14 cellular contexts compared by ENCODE assay signal in genomic region chr2:61368687-61369665, GRCh38.
DNase-seq lines count a peak whose midpoint lies in the region; ATAC-seq, FAIRE-seq and TF ChIP-seq lines count a peak whose summit lies in the region.
"Had no signal": no experiment of that assay in that cellular context is flagged by ENCODE, and none has a peak within 500 bp of the region (broad histone marks: within the 10 kb centered on the region; RNA-seq: fewer than 3 reads in every experiment).

No MANE protein-coding gene starts in this region.

- TF ChIP-seq POLR2A in right lobe of liver (IDR thresholded peaks at IDR 0.05): no peak

- H3K4me1 ChIP-seq in Caco-2 (no peaks in the 10 kb centered on the region), right lobe of liver (peaks cover 0 to under 1% (median 0%) of the 10 kb centered on the region in 4 donors)
- H3K4me1 ChIP-seq: colonic mucosa, tibial artery had no signal

- DNase-seq in Caco-2: no peak
- DNase-seq in GM19239 (ENCODE audit: insufficient read length, low spot score): no peak
- no peak for DNase-seq in activated T-helper 2 cell treated with anti-CD3 and anti-CD28 coated beads, Interferon-gamma antibody, Interleukin-2, Interleukin-4, amounts not matched to agents 10 μg/mL and 5 μg/mL and 100 μg/mL, durations not matched to agents 14 hours and 24 hours and 36 hours (ENCODE audit: low spot score)
- DNase-seq in naive B cell: no peak
- no peak for DNase-seq in right lobe of liver
- DNase-seq: Calu3, colonic mucosa, NCI-H1092 treated with DMSO at 0.1 percent for 48 hours, tibial artery had no signal

- no peaks in the 10 kb centered on the region for H3K9me3 Mint-ChIP-seq in Caco-2 (ENCODE audit: unreplicated experiment)
- no peaks in the 10 kb centered on the region for H3K9me3 Mint-ChIP-seq in activated T-helper 2 cell treated with anti-CD3 and anti-CD28 coated beads, Interferon-gamma antibody, Interleukin-2, Interleukin-4, amounts not matched to agents 10 μg/mL and 5 μg/mL and 100 μg/mL, durations not matched to agents 14 hours and 24 hours and 36 hours
- H3K9me3 Mint-ChIP-seq in naive B cell: no peaks in the 10 kb centered on the region
- H3K9me3 Mint-ChIP-seq: activated naive CD4-positive, alpha-beta T cell treated with anti-CD3 and anti-CD28 coated beads, Interleukin-2, amount 50 U/mL, for 72 hours had no signal

- peaks cover 57% of the 10 kb centered on the region for H3K36me3 Mint-ChIP-seq in Caco-2 (ENCODE audit: insufficient read depth, unreplicated experiment)
- peaks cover 65% of the 10 kb centered on the region for H3K36me3 Mint-ChIP-seq in activated T-helper 2 cell treated with anti-CD3 and anti-CD28 coated beads, Interferon-gamma antibody, Interleukin-2, Interleukin-4, amounts not matched to agents 10 μg/mL and 5 μg/mL and 100 μg/mL, durations not matched to agents 14 hours and 24 hours and 36 hours (ENCODE audit: low read depth)
- H3K36me3 Mint-ChIP-seq in naive B cell: peaks cover 1 to 11% of the 10 kb centered on the region in 2 donors

- H3K4me3 ChIP-seq in Caco-2 (ENCODE audit: low read depth, low read length): no peak overlapping the region
- no peak overlapping the region for H3K4me3 ChIP-seq in right lobe of liver
- H3K4me3 ChIP-seq: colonic mucosa, tibial artery had no signal

- H3K4me1 Mint-ChIP-seq in Caco-2 (ENCODE audit: low read depth, unreplicated experiment) (no peaks in the 10 kb centered on the region), naive B cell (peaks cover 5 to 29% (median 23%) of the 10 kb centered on the region in 3 donors)
- peaks cover 26% of the 10 kb centered on the region for H3K4me1 Mint-ChIP-seq in activated T-helper 2 cell treated with anti-CD3 and anti-CD28 coated beads, Interferon-gamma antibody, Interleukin-2, Interleukin-4, amounts not matched to agents 10 μg/mL and 5 μg/mL and 100 μg/mL, durations not matched to agents 14 hours and 24 hours and 36 hours (ENCODE audit: low read depth)

- H3K4me3 Mint-ChIP-seq in Caco-2 (ENCODE audit: unreplicated experiment): no peak overlapping the region
- H3K4me3 Mint-ChIP-seq in activated T-helper 2 cell treated with anti-CD3 and anti-CD28 coated beads, Interferon-gamma antibody, Interleukin-2, Interleukin-4, amounts not matched to agents 10 μg/mL and 5 μg/mL and 100 μg/mL, durations not matched to agents 14 hours and 24 hours and 36 hours (ENCODE audit: low read depth): no peak overlapping the region
- no peak overlapping the region for H3K4me3 Mint-ChIP-seq in naive B cell

- ATAC-seq in naive B cell (ENCODE audit: low read depth in 2 of 2) (no peak), GM18520 (IDR thresholded peaks at IDR 0.05; ENCODE audit: unreplicated experiment) (no peak), HG03439 (IDR thresholded peaks at IDR 0.05; ENCODE audit: unreplicated experiment) (no peak), right lobe of liver (no peak)

- CTCF ChIA-PET in Caco-2 (lab: Charles Lee): no interaction called here

- H3K9me3 ChIP-seq in Caco-2 (no peaks in the 10 kb centered on the region), right lobe of liver (no peaks in the 10 kb centered on the region)
- H3K9me3 ChIP-seq: colonic mucosa, tibial artery had no signal

- no peak overlapping the region for H3K27ac Mint-ChIP-seq in Caco-2 (ENCODE audit: unreplicated experiment)
- H3K27ac Mint-ChIP-seq in activated T-helper 2 cell treated with anti-CD3 and anti-CD28 coated beads, Interferon-gamma antibody, Interleukin-2, Interleukin-4, amounts not matched to agents 10 μg/mL and 5 μg/mL and 100 μg/mL, durations not matched to agents 14 hours and 24 hours and 36 hours: peak overlapping the region; percentile 67
- peak overlapping the region in 4 of 6 donors; percentile 39 to 88 (median 64) for H3K27ac Mint-ChIP-seq in naive B cell

- intact Hi-C loops in Caco-2 (cut with micrococcal nuclease; ENCODE audit: unreplicated experiment): no loop called here
- intact Hi-C loops in activated T-helper 2 cell treated with anti-CD3 and anti-CD28 coated beads, Interferon-gamma antibody, Interleukin-2, Interleukin-4, amounts not matched to agents 10 μg/mL and 5 μg/mL and 100 μg/mL, durations not matched to agents 14 hours and 24 hours and 36 hours (cut with micrococcal nuclease): loop anchor here (2.0 to 5.0 kb wide), 2 partner anchors 42 to 107 kb away; no protein-coding TSS in a partner anchor
- intact Hi-C loops in right lobe of liver (cut with DNase I): no loop called here

- H3K27me3 Mint-ChIP-seq in Caco-2 (ENCODE audit: insufficient read depth, unreplicated experiment) (no peaks in the 10 kb centered on the region), naive B cell (no peaks in the 10 kb centered on the region)
- H3K27me3 Mint-ChIP-seq in activated T-helper 2 cell treated with anti-CD3 and anti-CD28 coated beads, Interferon-gamma antibody, Interleukin-2, Interleukin-4, amounts not matched to agents 10 μg/mL and 5 μg/mL and 100 μg/mL, durations not matched to agents 14 hours and 24 hours and 36 hours (ENCODE audit: low read depth): no peaks in the 10 kb centered on the region

- no peak for TF ChIP-seq CTCF in Caco-2 (IDR thresholded peaks at IDR 0.05; ENCODE audit: insufficient read depth in 1 of 2, low read depth in 1 of 2, low read length in 1 of 2, severe bottlenecking in 1 of 2, unreplicated experiment in 1 of 2)
- TF ChIP-seq CTCF in right lobe of liver (IDR thresholded peaks at IDR 0.05): no peak

- peak; percentile 48 for FAIRE-seq in GM19239 (lab: Jason Lieb, UNC)
- FAIRE-seq: islet of Langerhans, TTC549 had no signal

- BruUV-seq in Caco-2 (replicated peaks; lab: Mats Ljungman, UMichigan): TSS peak; percentile 19

- H3K27me3 ChIP-seq in Caco-2 (replicated peaks; ENCODE audit: control insufficient read depth, insufficient read depth, low read length) (no peaks in the 10 kb centered on the region), right lobe of liver (no peaks in the 10 kb centered on the region)
- H3K27me3 ChIP-seq: colonic mucosa, tibial artery had no signal

- POLR2A ChIA-PET in Caco-2 (lab: Charles Lee): no interaction called here

- no peak overlapping the region for H3K27ac ChIP-seq in right lobe of liver
- H3K27ac ChIP-seq: colonic mucosa, tibial artery had no signal

- WGBS in right lobe of liver (ENCODE audit: insufficient coverage, low coverage, low lambda C conversion rate, missing lambda C conversion rate): 91% methylated on average over 14 of the region's 14 CpGs

- H3K36me3 ChIP-seq in Caco-2 (ENCODE audit: control insufficient read depth, insufficient read depth, low read length) (no peaks in the 10 kb centered on the region), right lobe of liver (peaks cover 0 to 22% (median 1%) of the 10 kb centered on the region in 4 donors)
- H3K36me3 ChIP-seq: colonic mucosa had no signal
